ENCODE assay signal across 31 cellular contexts in genomic region chr3:53604232-53604631, GRCh38.
"Had no signal": no experiment of that assay in that cellular context is flagged by ENCODE, and none has a peak within 500 bp of the region (broad histone marks: within the 10 kb centered on the region; RNA-seq: fewer than 3 reads in every experiment).

No MANE protein-coding gene starts in this region.

- H3K36me3 ChIP-seq: ascending aorta had no signal

- H3K4me1 ChIP-seq: ascending aorta, body of pancreas had no signal

- DNase-seq: activated B cell treated with CpG ODN at 0.5 μM for 24 hours; activated CD4-positive, alpha-beta T cell treated with anti-CD3 and anti-CD28 coated beads for 1 hour; activated CD4-positive, alpha-beta T cell treated with anti-CD3 and anti-CD28 coated beads, Interleukin-2, amount 10 ng/mL, durations not matched to agents 24 days and 14 days; activated CD4-positive, alpha-beta T cell treated with anti-CD3 and anti-CD28 coated beads, Interleukin-2, amount 50 U/mL, for 48 hours; activated CD8-positive, alpha-beta memory T cell treated with anti-CD3 and anti-CD28 coated beads, Interleukin-2, amount 10 ng/mL, durations not matched to agents 7 days and 5 days; activated effector memory CD4-positive, alpha-beta T cell treated with Interleukin-2 at 50 U/mL for 16 hours; activated naive CD4-positive, alpha-beta T cell; activated naive CD8-positive, alpha-beta T cell treated with anti-CD3 and anti-CD28 coated beads, Interleukin-2, amount 50 U/mL, for 24 hours; activated T-cell treated with anti-CD3 and anti-CD28 coated beads, Interleukin-2, amount 50 U/mL, for 24 hours; amniotic stem cell; body of pancreas; NCI-H1092; NCI-H1417; NCI-H1930; NCI-H2171; NCI-H2227 treated with DMSO at 0.1 percent for 48 hours; NCI-H510A; NCI-H748 treated with DMSO at 0.1 percent for 48 hours; OCI-M1; RPMI8226; T-cell; T-helper 2 cell; T1000 had no signal

- H3K36me3 Mint-ChIP-seq: activated CD8-positive, alpha-beta memory T cell treated with anti-CD3 and anti-CD28 coated beads, Interleukin-2, amount 10 ng/mL, durations not matched to agents 7 days and 5 days; activated naive CD4-positive, alpha-beta T cell treated with anti-CD3 and anti-CD28 coated beads, Interleukin-2, amount 50 U/mL, for 24 hours; T-cell had no signal

- H3K4me1 Mint-ChIP-seq: activated B cell treated with CpG ODN at 0.5 μM for 24 hours; activated CD4-positive, alpha-beta T cell treated with anti-CD3 and anti-CD28 coated beads, Interleukin-2, amount 10 ng/mL, durations not matched to agents 24 days and 14 days; activated CD8-positive, alpha-beta memory T cell treated with anti-CD3 and anti-CD28 coated beads, Interleukin-2, amount 10 ng/mL, durations not matched to agents 7 days and 5 days; activated naive CD4-positive, alpha-beta T cell treated with anti-CD3 and anti-CD28 coated beads, Interleukin-2, amount 50 U/mL, for 24 hours; activated naive CD8-positive, alpha-beta T cell treated with anti-CD3 and anti-CD28 coated beads, Interleukin-2, amount 50 U/mL, for 24 hours; T-cell had no signal

- H3K9me3 ChIP-seq: ascending aorta, body of pancreas had no signal

- H3K4me3 ChIP-seq: ascending aorta, body of pancreas, SK-N-MC had no signal

- H3K4me3 Mint-ChIP-seq: activated B cell treated with CpG ODN at 0.5 μM for 24 hours; activated CD4-positive, alpha-beta T cell treated with anti-CD3 and anti-CD28 coated beads, Interleukin-2, amount 10 ng/mL, durations not matched to agents 24 days and 14 days; activated CD8-positive, alpha-beta memory T cell treated with anti-CD3 and anti-CD28 coated beads, Interleukin-2, amount 10 ng/mL, durations not matched to agents 7 days and 5 days; activated naive CD4-positive, alpha-beta T cell treated with anti-CD3 and anti-CD28 coated beads, Interleukin-2, amount 50 U/mL, for 24 hours; activated naive CD8-positive, alpha-beta T cell treated with anti-CD3 and anti-CD28 coated beads, Interleukin-2, amount 50 U/mL, for 24 hours; activated T-cell treated with anti-CD3 and anti-CD28 coated beads, Interleukin-2, amount 50 U/mL, for 24 hours; activated T-helper 1 cell treated with anti-CD3 and anti-CD28 coated beads, Interleukin-12 subunit alpha, Interleukin-12 subunit beta, Interleukin-2, Interleukin-4 antibody, amounts not matched to agents 30 ng/mL and 10 ng/mL and 1 ng/mL, durations not matched to agents 14 hours and 24 hours and 36 hours; T-cell had no signal

- H3K27me3 Mint-ChIP-seq: activated naive CD8-positive, alpha-beta T cell treated with anti-CD3 and anti-CD28 coated beads, Interleukin-2, amount 50 U/mL, for 24 hours had no signal

- ATAC-seq: activated CD8-positive, alpha-beta memory T cell treated with anti-CD3 and anti-CD28 coated beads, Interleukin-2, amount 10 ng/mL, durations not matched to agents 7 days and 5 days; activated naive CD8-positive, alpha-beta T cell treated with anti-CD3 and anti-CD28 coated beads, Interleukin-2, amount 50 U/mL, for 24 hours; body of pancreas; Panc1; Right ventricle myocardium inferior; T-cell had no signal

- FAIRE-seq: TTC549 had no signal

- H3K9ac ChIP-seq: KMS-11 had no signal

- H3K4me2 ChIP-seq: KMS-11 had no signal

- H3K27ac Mint-ChIP-seq: activated B cell treated with CpG ODN at 0.5 μM for 24 hours; activated CD4-positive, alpha-beta T cell treated with anti-CD3 and anti-CD28 coated beads, Interleukin-2, amount 10 ng/mL, durations not matched to agents 24 days and 14 days; activated CD8-positive, alpha-beta memory T cell treated with anti-CD3 and anti-CD28 coated beads, Interleukin-2, amount 10 ng/mL, durations not matched to agents 7 days and 5 days; activated naive CD4-positive, alpha-beta T cell treated with anti-CD3 and anti-CD28 coated beads, Interleukin-2, amount 50 U/mL, for 24 hours; activated naive CD8-positive, alpha-beta T cell treated with anti-CD3 and anti-CD28 coated beads, Interleukin-2, amount 50 U/mL, for 24 hours; activated T-cell treated with anti-CD3 and anti-CD28 coated beads, Interleukin-2, amount 50 U/mL, for 24 hours; activated T-helper 1 cell treated with anti-CD3 and anti-CD28 coated beads, Interleukin-12 subunit alpha, Interleukin-12 subunit beta, Interleukin-2, Interleukin-4 antibody, amounts not matched to agents 30 ng/mL and 10 ng/mL and 1 ng/mL, durations not matched to agents 14 hours and 24 hours and 36 hours; T-cell had no signal

- H3K9me3 Mint-ChIP-seq: activated T-cell treated with anti-CD3 and anti-CD28 coated beads, Interleukin-2, amount 50 U/mL, for 24 hours had no signal

- H3K27ac ChIP-seq: ascending aorta, body of pancreas, KMS-11, SK-N-MC had no signal

- H3K27me3 ChIP-seq: ascending aorta, body of pancreas had no signal
